8 cellular contexts compared by ENCODE assay signal in the genomic region with DNA sequence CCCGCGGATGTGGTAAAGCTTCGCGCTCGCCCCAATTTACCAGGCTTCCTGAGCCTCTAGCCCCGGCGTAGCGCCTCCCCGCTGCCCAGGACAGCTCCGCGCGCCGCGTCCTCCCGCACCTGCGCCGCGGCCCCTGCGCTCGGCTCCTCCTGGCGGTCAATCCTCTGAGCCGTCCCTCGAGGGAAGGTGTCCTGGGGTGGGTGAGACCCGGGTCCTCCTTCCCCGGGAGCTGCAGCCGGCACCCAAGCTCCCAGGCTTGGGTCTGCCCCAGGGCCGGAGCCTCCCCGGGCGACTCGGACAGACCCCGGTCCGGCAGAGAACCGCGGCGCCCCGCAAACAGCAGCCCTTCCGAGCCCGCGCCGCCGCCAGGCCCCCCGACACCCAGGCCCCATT. TPM values are rescaled to one million over a fixed set of nuclear protein-coding genes. Genes with fewer than 3 reads are reported as not detected.
DNase-seq lines count a peak whose midpoint lies in the region; ATAC-seq and TF ChIP-seq lines count a peak whose summit lies in the region.

No MANE protein-coding gene starts in this region.

- H3K36me3 Mint-ChIP-seq in nephron (ENCODE audit: low read depth) = no peaks in the 10 kb centered on the region

- no peak for TF ChIP-seq EP300 in esophagus muscularis mucosa (IDR thresholded peaks at IDR 0.05)

- DNase-seq in AG08395 (ENCODE audit: low spot score) (peak; percentile 43), NOMO-1 treated with DMSO at 0.1 percent for 48 hours (lab: John Stamatoyannopoulos, UW; ENCODE audit: unreplicated experiment) (peak; percentile 32), activated T-cell treated with anti-CD3 and anti-CD28 coated beads for 48 hours (ENCODE audit: low read depth) (peak; percentile 75), esophagus muscularis mucosa (ENCODE audit: extremely low spot score) (no peak)

- peaks cover 72% of the 10 kb centered on the region for H3K27me3 Mint-ChIP-seq in nephron (ENCODE audit: low read depth)

- TF ChIP-seq POLR2A in esophagus muscularis mucosa (IDR thresholded peaks at IDR 0.05; ENCODE audit: low read depth) = no peak

- H3K9me3 ChIP-seq in esophagus muscularis mucosa = no peaks in the 10 kb centered on the region
- H3K9me3 ChIP-seq in subcutaneous abdominal adipose tissue (ENCODE audit: control insufficient read depth in 5 of 5, low read length in 5 of 5) = no peaks in the 10 kb centered on the region

- H3K9me3 Mint-ChIP-seq in nephron = no peaks in the 10 kb centered on the region

- H3K9ac ChIP-seq in subcutaneous abdominal adipose tissue (ENCODE audit: low read length in 5 of 5) = peak overlapping the region in 3 of 5 donors; percentile 58 to 76 (median 59)

- no peak overlapping the region for H3K27ac Mint-ChIP-seq in nephron

- ATAC-seq in GM18511 (IDR thresholded peaks at IDR 0.05; ENCODE audit: unreplicated experiment) = peak; percentile 66
- peak; percentile 39 for ATAC-seq in HG02981 (IDR thresholded peaks at IDR 0.05; ENCODE audit: unreplicated experiment)

- no CpG with 5 or more reads among the region's 42 CpGs for WGBS in esophagus muscularis mucosa

- H3K4me1 Mint-ChIP-seq in nephron = peaks cover 26% of the 10 kb centered on the region

- peak overlapping the region; percentile 89 to 93 (median 91) for H3K4me3 Mint-ChIP-seq in nephron

- H3K27me3 ChIP-seq in esophagus muscularis mucosa (no peaks in the 10 kb centered on the region), subcutaneous abdominal adipose tissue (ENCODE audit: control insufficient read depth in 5 of 5, insufficient read depth in 4 of 5, low read length in 5 of 5) (peaks cover 0 to 4% (median 0%) of the 10 kb centered on the region in 5 donors)

- H3K27ac ChIP-seq in esophagus muscularis mucosa (replicated peaks in 1 of 4) (peak overlapping the region; percentile 89 to 93 (median 92)), subcutaneous abdominal adipose tissue (ENCODE audit: low read depth, low read length) (no peak overlapping the region)

- H3K36me3 ChIP-seq in esophagus muscularis mucosa = no peaks in the 10 kb centered on the region
- no peaks in the 10 kb centered on the region for H3K36me3 ChIP-seq in subcutaneous abdominal adipose tissue (ENCODE audit: control insufficient read depth in 5 of 5, insufficient read depth in 5 of 5, low read length in 5 of 5)

- intact Hi-C loops in esophagus muscularis mucosa (cut with DNase I) = no loop called here

- TF ChIP-seq CTCF in esophagus muscularis mucosa (IDR thresholded peaks at IDR 0.05) (peak; percentile 52 to 56 (median 53)), nephron (IDR thresholded peaks at IDR 0.05; ENCODE audit: unreplicated experiment in 3 of 3) (peak; percentile 41 to 57 (median 51))

- H3K4me1 ChIP-seq in esophagus muscularis mucosa (peaks cover 13 to 29% (median 20%) of the 10 kb centered on the region in 4 donors), subcutaneous abdominal adipose tissue (ENCODE audit: control insufficient read depth in 5 of 5, insufficient read depth in 5 of 5, low read length in 5 of 5) (peaks cover 0 to 43% (median 31%) of the 10 kb centered on the region in 5 donors)

- H3K4me3 ChIP-seq in esophagus muscularis mucosa (peak overlapping the region; percentile 75 to 85 (median 78)), subcutaneous abdominal adipose tissue (ENCODE audit: low read depth in 1 of 5, low read length in 5 of 5) (peak overlapping the region in 4 of 5 donors; percentile 74 to 94 (median 90))

RNA-seq across cellular contexts. Expression of a gene that starts 0.5 kb away (rescaled TPM):
- total RNA-seq in esophagus muscularis mucosa = 1 to 10 TPM; 2.6 to 4.6 (median 3.3) TPM
